20 cellular contexts compared by ENCODE assay signal in the genomic region with DNA sequence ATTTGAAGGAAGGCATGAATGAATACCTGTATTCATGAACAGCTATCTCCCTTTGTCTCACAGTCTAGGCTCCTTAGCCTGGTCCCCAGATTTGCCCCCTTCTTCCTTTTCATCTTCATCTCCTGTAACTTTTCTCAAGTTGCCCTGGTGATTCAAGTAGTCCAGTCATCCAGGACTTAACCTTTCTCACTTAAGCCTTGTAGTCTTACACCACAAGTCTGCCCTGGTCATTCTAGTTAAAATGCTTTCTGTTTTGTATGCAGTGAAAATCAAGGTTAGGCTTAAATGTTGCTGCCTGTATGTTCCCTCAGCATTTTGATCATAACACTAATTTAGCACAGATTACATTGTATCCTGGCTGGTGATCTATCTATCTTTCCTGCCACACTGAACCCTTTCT. TPM values are rescaled to one million over a fixed set of nuclear protein-coding genes. Genes with fewer than 3 reads are reported as not detected.
DNase-seq lines count a peak whose midpoint lies in the region; ATAC-seq, FAIRE-seq and TF ChIP-seq lines count a peak whose summit lies in the region.
"Had no signal": no experiment of that assay in that cellular context is flagged by ENCODE, and none has a peak within 500 bp of the region (broad histone marks: within the 10 kb centered on the region; RNA-seq: fewer than 3 reads in every experiment).

No MANE protein-coding gene starts in this region.

- H3K36me3 ChIP-seq in GM12878 (ENCODE audit: control insufficient read depth in 2 of 2, insufficient read depth in 2 of 2, low read length in 1 of 2), result no peaks in the 10 kb centered on the region
- H3K36me3 ChIP-seq in keratinocyte (ENCODE audit: control insufficient read depth in 2 of 2, extremely low read depth in 1 of 2, insufficient read depth in 2 of 2, low read length in 2 of 2), result no peaks in the 10 kb centered on the region
- H3K36me3 ChIP-seq in WERI-Rb-1, result no peaks in the 10 kb centered on the region
- H3K36me3 ChIP-seq: SJCRH30 had no signal

- no peak overlapping the region for H3K4me2 ChIP-seq in GM12878 (ENCODE audit: control insufficient read depth, insufficient read depth)
- H3K4me2 ChIP-seq in keratinocyte (ENCODE audit: control insufficient read depth, extremely low read depth, insufficient read depth, low read depth, low read length), result no peak overlapping the region

- in situ Hi-C loops in GM12878 (cut with MboI), result no loop called here

- H3K9ac ChIP-seq in GM12878 (ENCODE audit: control insufficient read depth, insufficient read depth, low read length) (no peak overlapping the region), keratinocyte (ENCODE audit: control insufficient read depth, extremely low read depth, insufficient read depth, low read length) (no peak overlapping the region)

- FAIRE-seq in GM12878 (lab: Jason Lieb, UNC) (no peak), keratinocyte (lab: Jason Lieb, UNC) (peak; percentile 39)
- FAIRE-seq: GM18507, RCC 7860 had no signal

- H3K9me1 ChIP-seq in keratinocyte (ENCODE audit: control insufficient read depth, extremely low read depth, insufficient read depth, low read length), result no peaks in the 10 kb centered on the region

- TF ChIP-seq CTCF in GM12878 (IDR thresholded peaks at IDR 0.05 in 2 of 3, conservative IDR thresholded peaks at IDR 0.05 in 1 of 3; ENCODE audit: control insufficient read depth in 2 of 3, extremely low read depth in 1 of 3, insufficient read depth in 1 of 3, low read depth in 3 of 3, low read length in 3 of 3) (no peak), keratinocyte (optimal IDR thresholded peaks at IDR 0.05 in 1 of 3, IDR thresholded peaks at IDR 0.05 in 1 of 3, conservative IDR thresholded peaks at IDR 0.05 in 1 of 3; ENCODE audit: extremely low read depth in 1 of 3, insufficient read depth in 2 of 3, low read length in 3 of 3) (no peak), lower leg skin (IDR thresholded peaks at IDR 0.05) (no peak), WERI-Rb-1 (IDR thresholded peaks at IDR 0.05; ENCODE audit: low read depth, low read length) (no peak)

- no peaks in the 10 kb centered on the region for H3K9me3 ChIP-seq in GM12878 (replicated peaks; ENCODE audit: control insufficient read depth, insufficient read depth, low read length)
- H3K9me3 ChIP-seq in keratinocyte (ENCODE audit: control insufficient read depth, low read depth, low read length), result no peaks in the 10 kb centered on the region
- H3K9me3 ChIP-seq in WERI-Rb-1 (ENCODE audit: severe bottlenecking), result no peaks in the 10 kb centered on the region
- H3K9me3 ChIP-seq: SJCRH30 had no signal

- no peaks in the 10 kb centered on the region for H4K20me1 ChIP-seq in GM12878 (ENCODE audit: control insufficient read depth, insufficient read depth)
- H4K20me1 ChIP-seq in keratinocyte (ENCODE audit: control insufficient read depth, extremely low read depth, insufficient read depth, low read length), result no peaks in the 10 kb centered on the region

- RAD21 ChIA-PET in GM12878 (lab: Charles Lee; ENCODE audit: unreplicated experiment), result no interaction called here

- H3K4me1 ChIP-seq in GM12878 (ENCODE audit: control insufficient read depth, insufficient read depth, low read length), result no peaks in the 10 kb centered on the region
- no peaks in the 10 kb centered on the region for H3K4me1 ChIP-seq in keratinocyte (ENCODE audit: control insufficient read depth, extremely low read depth, insufficient read depth, low read length)
- H3K4me1 ChIP-seq: SJCRH30 had no signal

- ATAC-seq in GM12878 (no peak), GM19328 (IDR thresholded peaks at IDR 0.05; ENCODE audit: unreplicated experiment) (no peak), HG02884 (IDR thresholded peaks at IDR 0.05; ENCODE audit: unreplicated experiment) (no peak)

- H3K27ac ChIP-seq in GM12878 (ENCODE audit: control insufficient read depth, insufficient read depth) (no peak overlapping the region), keratinocyte (ENCODE audit: control insufficient read depth, insufficient read depth, low read length) (no peak overlapping the region), WERI-Rb-1 (no peak overlapping the region)
- H3K27ac ChIP-seq: HL-60, SJCRH30 had no signal

- SMC1A ChIA-PET in GM12878 (lab: Charles Lee; ENCODE audit: uncharacterized antibody, unreplicated experiment), result interaction anchor here (1.1 kb wide), 1 partner anchor 12 kb away, joined by 3 read pairs; no protein-coding TSS in a partner anchor

- no peak overlapping the region for H3K4me3 ChIP-seq in GM12878
- no peak overlapping the region for H3K4me3 ChIP-seq in keratinocyte (ENCODE audit: control insufficient read depth in 2 of 3, extremely low read depth in 1 of 3, insufficient read depth in 2 of 3, low read depth in 1 of 3, low read length in 3 of 3)
- H3K4me3 ChIP-seq in lower leg skin (ENCODE audit: low read depth, poor library complexity, severe bottlenecking), result no peak overlapping the region
- no peak overlapping the region for H3K4me3 ChIP-seq in WERI-Rb-1 (ENCODE audit: low read depth, low read length)
- H3K4me3 ChIP-seq: SJCRH30 had no signal

- H3K79me2 ChIP-seq in GM12878 (ENCODE audit: control insufficient read depth, insufficient read depth, low read length) (no peaks in the 10 kb centered on the region), keratinocyte (ENCODE audit: control insufficient read depth, insufficient read depth, low read length) (no peaks in the 10 kb centered on the region)

- no peak for TF ChIP-seq RAD21 in GM12878 (IDR thresholded peaks at IDR 0.05; ENCODE audit: insufficient read depth, low read depth, low read length)

- DNase-seq in LHCN-M2 (ENCODE audit: low read depth), result peak; percentile 63
- DNase-seq in GM12878 (ENCODE audit: low read depth, low spot score), result no peak
- no peak for DNase-seq in keratinocyte (ENCODE audit: low read depth, low spot score)
- DNase-seq in lower leg skin (ENCODE audit: low spot score in 2 of 2), result no peak
- no peak for DNase-seq in WERI-Rb-1
- DNase-seq: CD4-positive, CD25-positive, alpha-beta regulatory T cell; COR-L47; DMS79; H7; KG1; NCI-H1694 treated with DMSO at 0.1 percent for 48 hours; NCI-H446; NCI-H526; OCI-M1; SJCRH30 had no signal

- dilution Hi-C loops in keratinocyte (cut with MboI; ENCODE audit: extremely low pct_ligation_motif_present, low sequenced_read_pairs), result no loop called here

- TF ChIP-seq POLR2A in GM12878 (IDR thresholded peaks at IDR 0.05; ENCODE audit: low read depth, low read length) (no peak), lower leg skin (IDR thresholded peaks at IDR 0.05) (no peak)

- H2AFZ ChIP-seq in GM12878 (ENCODE audit: control insufficient read depth, low read depth, low read length) (no peak overlapping the region), keratinocyte (ENCODE audit: control insufficient read depth, low read length) (no peak overlapping the region)

- H3K27me3 ChIP-seq in GM12878 (replicated peaks in 1 of 2; ENCODE audit: control insufficient read depth in 2 of 2, insufficient read depth in 2 of 2, low read length in 1 of 2) (no peaks in the 10 kb centered on the region), keratinocyte (ENCODE audit: control insufficient read depth, extremely low read depth, insufficient read depth, low read length) (no peaks in the 10 kb centered on the region), WERI-Rb-1 (ENCODE audit: insufficient read depth, low read depth, severe bottlenecking) (no peaks in the 10 kb centered on the region)
- H3K27me3 ChIP-seq: SJCRH30 had no signal

- no peak for TF ChIP-seq EP300 in GM12878 (IDR thresholded peaks at IDR 0.05; ENCODE audit: borderline replicate concordance in 1 of 2, control insufficient read depth in 1 of 2, low read depth in 2 of 2, low read length in 2 of 2)

- POLR2A ChIA-PET in GM12878 (lab: Charles Lee), result no interaction called here

- CTCF ChIA-PET in GM12878 (lab: Yijun Ruan, JAX), result no interaction called here

- intact Hi-C loops in GM12878 (cut with micrococcal nuclease; ENCODE audit: unreplicated experiment) (no loop called here), lower leg skin (cut with DNase I; ENCODE audit: low total_unique reads) (no loop called here)

- no TSS peak for BruUV-seq in GM12878 (replicated peaks; lab: Mats Ljungman, UMichigan)

TF ChIP-seq in GM12878, 131 proteins besides CTCF, POLR2A, EP300 and RAD21 (continues in another document):
- TF ChIP-seq BCL11A (IDR thresholded peaks at IDR 0.05; ENCODE audit: low read depth, low read length) (no peak), NR2F1 (conservative IDR thresholded peaks at IDR 0.05) (0 out of 2 replicates have a peak, but pooled peaks have one; percentile 19)

RNA-seq across cellular contexts. Expression of gene SLC7A11, which starts 58.5 kb away (rescaled TPM):
- total RNA-seq in LHCN-M2 (2014; rRNA removed) (5.3 and 6.1 TPM in 2 replicates), GM12878 (2014; rRNA removed) (5.9 and 7.4 TPM in 2 replicates), GM12878 (2014; rRNA removed; fragmentation: Illumina TruSeq; extraction: Trizol) (7.0 and 7.6 TPM in 2 replicates), GM12878 (2021) (3.6 and 4.0 TPM in 2 replicates), lower leg skin (1 to 10 TPM in 1 of 4 donors, under 1 TPM in 3; 0.61 to 1.2 (median 0.73) TPM)
- polyA plus RNA-seq in LHCN-M2 (2012), result 6.3 TPM
- 62.0 and 64.1 TPM in 2 replicates for total RNA-seq in GM12878 (2013; cell fraction: nucleolus; rRNA removed)
- polyA plus RNA-seq in GM12878 (2011; ENCODE audit: low read depth), result 2.2 TPM
- polyA plus RNA-seq in GM12878 (2011; rRNA removed) (9.8 and 18.1 TPM in 2 replicates), GM12878 (2014; fragmentation: Illumina TruSeq; extraction: Trizol) (5.7 and 8.0 TPM in 2 replicates), GM12878 (2014; fragmentation: Nextera tagmentation; extraction: Ambion mirVana) (1 to 10 TPM; 1.6 to 2.2 TPM), GM12878 (2014; rRNA removed) (2.4 and 3.4 TPM in 2 replicates), GM12878 (2016; fragmentation: Nextera tagmentation; extraction: Ambion mirVana) (1 to 10 TPM; 1.8 to 2.2 TPM), keratinocyte (4.0 to 8.4 TPM (median 6.0 TPM) in 3 replicates)
- 2.5 and 4.2 TPM in 2 replicates for polyA plus RNA-seq in GM12878 (2011; cell fraction: cytosol; rRNA removed)
- 9.5 and 9.8 TPM in 2 replicates for polyA plus RNA-seq in GM12878 (2011; cell fraction: nucleus; rRNA removed)
- 3.6 TPM in 2 replicates for polyA plus RNA-seq in GM12878 (2012)
- 14.2 and 17.4 TPM in 2 replicates for polyA minus RNA-seq in GM12878 (2011; rRNA and poly(A)+ RNA removed)
- 4.3 and 6.9 TPM in 2 replicates for polyA minus RNA-seq in GM12878 (2011; cell fraction: cytosol; rRNA and poly(A)+ RNA removed)
- polyA minus RNA-seq in GM12878 (2011; cell fraction: nucleus; rRNA and poly(A)+ RNA removed), result 12.0 and 13.6 TPM in 2 replicates
- polyA plus RNA-seq in keratinocyte (2011; ENCODE audit: low read depth), result 10.3 TPM
- polyA plus RNA-seq in keratinocyte (2011; cell fraction: cytosol; rRNA removed), result 1.6 and 4.4 TPM in 2 replicates
- polyA plus RNA-seq in keratinocyte (2011; cell fraction: nucleus; rRNA removed), result 8.3 and 13.8 TPM in 2 replicates
- 6.0 and 11.5 TPM in 2 replicates for polyA plus RNA-seq in keratinocyte (2012; ENCODE audit: low replicate concordance)
- polyA minus RNA-seq in keratinocyte, result 7.1 to 14.6 TPM (median 11.7 TPM) in 3 replicates
- 4.8 TPM for polyA minus RNA-seq in keratinocyte (2011; cell fraction: cytosol; rRNA and poly(A)+ RNA removed)
- 18.3 and 27.8 TPM in 2 replicates for polyA minus RNA-seq in keratinocyte (2011; cell fraction: nucleus; rRNA and poly(A)+ RNA removed)
